In genomic region chr3:45832691-45833090, GRCh38 we compare ENCODE assay signal across 12 cellular contexts. TPM values are rescaled to one million over a fixed set of nuclear protein-coding genes. Genes with fewer than 3 reads are reported as not detected.
DNase-seq lines count a peak whose midpoint lies in the region; TF ChIP-seq lines count a peak whose summit lies in the region.
"Had no signal": no experiment of that assay in that cellular context is flagged by ENCODE, and none has a peak within 500 bp of the region (broad histone marks: within the 10 kb centered on the region; RNA-seq: fewer than 3 reads in every experiment).

No MANE protein-coding gene starts in this region.

- H3K9me3 Mint-ChIP-seq in neural progenitor cell: no peaks in the 10 kb centered on the region

- in situ Hi-C loops in mammary epithelial cell (cut with MboI; ENCODE audit: low sequenced_read_pairs in 2 of 2): loop anchor here in 1 of 2 donors (10.0 kb wide), 2 partner anchors 68 to 318 kb away; no protein-coding TSS in a partner anchor

- H3K4me2 ChIP-seq in mammary epithelial cell (ENCODE audit: insufficient read depth, low read depth, low read length): no peak overlapping the region
- no peak overlapping the region for H3K4me2 ChIP-seq in neural progenitor cell
- H3K4me2 ChIP-seq: BLaER1, KMS-11 had no signal

- TF ChIP-seq CTCF in mammary epithelial cell (conservative IDR thresholded peaks at IDR 0.05 in 1 of 2, IDR thresholded peaks at IDR 0.05 in 1 of 2; ENCODE audit: extremely low read depth in 1 of 2, insufficient read depth in 1 of 2, low read depth in 1 of 2, low read length in 2 of 2) (peak; percentile 49 to 72), neural progenitor cell (IDR thresholded peaks at IDR 0.05) (peak; percentile 44), prostate gland (IDR thresholded peaks at IDR 0.05) (peak in 1 of 4 experiments; percentile 11)

- no peak overlapping the region for H3K4me3 ChIP-seq in mammary epithelial cell (replicated peaks in 1 of 3; ENCODE audit: insufficient read depth in 1 of 3, low read depth in 2 of 3, low read length in 3 of 3)
- H3K4me3 ChIP-seq in neural progenitor cell: no peak overlapping the region
- H3K4me3 ChIP-seq in prostate gland: no peak overlapping the region
- H3K4me3 ChIP-seq: BLaER1 had no signal

- H3K4me1 ChIP-seq in mammary epithelial cell (ENCODE audit: insufficient read depth, low read length) (no peaks in the 10 kb centered on the region), neural progenitor cell (no peaks in the 10 kb centered on the region), prostate gland (replicated peaks) (no peaks in the 10 kb centered on the region)
- H3K4me1 ChIP-seq: BLaER1 had no signal

- no peaks in the 10 kb centered on the region for H4K20me1 ChIP-seq in mammary epithelial cell (ENCODE audit: insufficient read depth, low read length)
- H4K20me1 ChIP-seq in neural progenitor cell (ENCODE audit: low read depth): no peaks in the 10 kb centered on the region

- no peaks in the 10 kb centered on the region for H3K27me3 Mint-ChIP-seq in neural progenitor cell (ENCODE audit: insufficient read depth, low read depth)

- H3K27me3 ChIP-seq in mammary epithelial cell (ENCODE audit: insufficient read depth, low read length): no peaks in the 10 kb centered on the region
- H3K27me3 ChIP-seq in neural progenitor cell: no peaks in the 10 kb centered on the region
- H3K27me3 ChIP-seq in prostate gland (replicated peaks; ENCODE audit: insufficient read depth): no peaks in the 10 kb centered on the region
- H3K27me3 ChIP-seq: BLaER1 had no signal

- CTCF ChIA-PET in mammary epithelial cell (lab: Charles Lee; ENCODE audit: low non-redundant PET): interaction anchor here (0.5 to 1.0 kb wide), 5 partner anchors 71 to 172 kb away, joined by 3 to 6 read pairs (median 5); no protein-coding TSS in a partner anchor

- TF ChIP-seq POLR2A in prostate gland (IDR thresholded peaks at IDR 0.05): no peak

- BruUV-seq in mammary epithelial cell (replicated peaks; lab: Mats Ljungman, UMichigan): no TSS peak

- H3K36me3 ChIP-seq in mammary epithelial cell (ENCODE audit: insufficient read depth, low read length): peaks cover 11% of the 10 kb centered on the region
- no peaks in the 10 kb centered on the region for H3K36me3 ChIP-seq in neural progenitor cell
- no peaks in the 10 kb centered on the region for H3K36me3 ChIP-seq in prostate gland

- no peaks in the 10 kb centered on the region for H3K79me2 ChIP-seq in mammary epithelial cell (ENCODE audit: insufficient read depth, low read length)
- H3K79me2 ChIP-seq in neural progenitor cell (ENCODE audit: low read depth): no peaks in the 10 kb centered on the region

- no peak overlapping the region for H2AFZ ChIP-seq in mammary epithelial cell (ENCODE audit: low read depth, low read length)
- H2AFZ ChIP-seq in neural progenitor cell (replicated peaks): no peak overlapping the region

- H3K4me1 Mint-ChIP-seq in neural progenitor cell: no peaks in the 10 kb centered on the region

- H3K9ac ChIP-seq in mammary epithelial cell (ENCODE audit: insufficient read depth, low read length) (no peak overlapping the region), neural progenitor cell (no peak overlapping the region)
- H3K9ac ChIP-seq: BLaER1, KMS-11 had no signal

- dilution Hi-C loops in mammary epithelial cell (cut with HindIII; ENCODE audit: low sequenced_read_pairs): no loop called here

- no peaks in the 10 kb centered on the region for H3F3A ChIP-seq in neural progenitor cell (ENCODE audit: low read depth)

- peaks cover 2% of the 10 kb centered on the region for H3K36me3 Mint-ChIP-seq in neural progenitor cell

- 77% methylated on average over 5 of the region's 5 CpGs for WGBS in mammary epithelial cell (ENCODE audit: low coverage, missing lambda C conversion rate)
- 87% methylated on average over 5 of the region's 5 CpGs for WGBS in prostate gland

- no peak overlapping the region for H3K4me3 Mint-ChIP-seq in neural progenitor cell

- DNase-seq in NCI-H2107 treated with DMSO at 0.1 percent for 48 hours (lab: John Stamatoyannopoulos, UW; ENCODE audit: unreplicated experiment) (peak; percentile 1), NCI-H2107 (lab: John Stamatoyannopoulos, UW) (no peak), M059J (ENCODE audit: low read depth) (peak; percentile 31), mammary epithelial cell (peak; percentile 38), neural progenitor cell (ENCODE audit: low spot score) (peak; percentile 27), middle frontal gyrus (ENCODE audit: extremely low spot score, low spot score) (no peak), SW 1271 (lab: John Stamatoyannopoulos, UW) (no peak), prostate gland (ENCODE audit: low spot score) (no peak)
- DNase-seq: caudate nucleus had no signal

- intact Hi-C loops in mammary epithelial cell (cut with micrococcal nuclease): loop anchor here (1.0 to 10.0 kb wide), 6 partner anchors 71 to 795 kb away; partner anchors contain the start of gene LIMD1
- intact Hi-C loops in prostate gland (cut with DNase I): no loop called here

- no peak overlapping the region for H3K27ac Mint-ChIP-seq in neural progenitor cell

- H3K27ac ChIP-seq in mammary epithelial cell (ENCODE audit: insufficient read depth, low read depth, low read length): no peak overlapping the region
- no peak overlapping the region for H3K27ac ChIP-seq in neural progenitor cell
- no peak overlapping the region for H3K27ac ChIP-seq in prostate gland
- H3K27ac ChIP-seq: BLaER1, KMS-11 had no signal

- H3K9me3 ChIP-seq in mammary epithelial cell (replicated peaks; ENCODE audit: insufficient read depth, low read length) (no peaks in the 10 kb centered on the region), neural progenitor cell (ENCODE audit: low read depth) (no peaks in the 10 kb centered on the region), prostate gland (no peaks in the 10 kb centered on the region)
- H3K9me3 ChIP-seq: BLaER1 had no signal

RNA-seq across cellular contexts. Expression of gene LZTFL1, which starts 9.2 kb away (rescaled TPM):
- 15.9 and 18.0 TPM in 2 replicates for total RNA-seq in M059J (2014; rRNA removed; shearing (Covaris generic))
- total RNA-seq in mammary epithelial cell: 10 to 100 TPM; 13.1 to 13.7 TPM
- 15.6 TPM for polyA plus RNA-seq in mammary epithelial cell
- polyA minus RNA-seq in mammary epithelial cell: 45.0 TPM
- total RNA-seq in neural progenitor cell (ENCODE audit: low replicate concordance): 19.0 and 22.5 TPM in 2 replicates
- 10 to 100 TPM; 23.2 to 28.9 TPM for total RNA-seq in prostate gland

RNA-seq across cellular contexts. Expression of gene SLC6A20, which starts 36.4 kb away (rescaled TPM):
- total RNA-seq in M059J (2014; rRNA removed; shearing (Covaris generic)): 0.02 and 1.7 TPM in 2 replicates
- 1 to 10 TPM in 1 of 2 donors, not detected in 1; 1.7 TPM for total RNA-seq in mammary epithelial cell
- polyA plus RNA-seq in mammary epithelial cell: 0.02 TPM
- not detected for polyA minus RNA-seq in mammary epithelial cell
- not detected in 2 replicates for total RNA-seq in neural progenitor cell (ENCODE audit: low replicate concordance)
- 1 to 10 TPM in 1 of 2 donors, not detected in 1; 1.6 TPM for total RNA-seq in prostate gland

RNA-seq across cellular contexts. Expression of gene CCR9, which starts 53.7 kb away (rescaled TPM):
- total RNA-seq in M059J (2014; rRNA removed; shearing (Covaris generic)): not detected in 2 replicates
- not detected for total RNA-seq in mammary epithelial cell
- polyA plus RNA-seq in mammary epithelial cell: not detected
- not detected for polyA minus RNA-seq in mammary epithelial cell
- total RNA-seq in neural progenitor cell (ENCODE audit: low replicate concordance): not detected in 2 replicates
- total RNA-seq in prostate gland: under 1 TPM in 1 of 2 donors, not detected in 1; 0.09 TPM
- total RNA-seq: mesenteric fat pad had no signal

Comparison
In these comparisons a context has a peak if more than half of its experiments do, and no peak if none do; other contexts are left out.
1. DNase-seq: peak in NCI-H2107 treated with DMSO at 0.1 percent for 48 hours (single experiment), M059J (single experiment), mammary epithelial cell (single experiment) and neural progenitor cell (single experiment); none in NCI-H2107 (single experiment), middle frontal gyrus (single experiment), SW 1271 (0 of 2) and prostate gland (single experiment).